ENCODE assay signal across 14 cellular contexts in the genomic region with DNA sequence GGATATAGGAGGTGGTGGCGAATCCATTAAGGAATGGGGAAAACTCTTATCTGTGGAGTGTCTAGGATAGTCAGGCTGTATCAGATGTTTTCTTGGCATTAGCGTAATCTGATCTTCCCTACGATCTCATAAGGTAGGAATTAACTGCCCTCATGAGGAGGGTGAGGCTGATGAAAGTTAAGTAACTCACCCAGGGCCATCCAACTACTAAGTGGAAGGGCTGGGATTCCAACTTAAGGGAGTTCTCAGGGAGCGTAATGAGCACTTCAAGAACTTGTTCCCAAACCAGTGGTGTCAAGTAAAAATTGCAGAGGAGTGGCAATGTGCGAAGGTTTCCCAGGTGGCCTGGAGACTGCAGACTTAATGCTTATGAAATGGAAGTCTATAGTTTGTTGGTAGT. TPM values are rescaled to one million over a fixed set of nuclear protein-coding genes. Genes with fewer than 3 reads are reported as not detected.
A peak's percentile ranks its signal among the peaks of the same experiment; 100 is the strongest.
DNase-seq lines count a peak whose midpoint lies in the region; ATAC-seq and TF ChIP-seq lines count a peak whose summit lies in the region.
"Had no signal": no experiment of that assay in that cellular context is flagged by ENCODE, and none has a peak within 500 bp of the region (broad histone marks: within the 10 kb centered on the region; RNA-seq: fewer than 3 reads in every experiment).

No MANE protein-coding gene starts in this region.

- no peak overlapping the region for H2BK5ac ChIP-seq in trophoblast cell (ENCODE audit: low read depth, low read length, poor library complexity)

- ATAC-seq in GM23338 = peak; percentile 70
- ATAC-seq in HG03039 (IDR thresholded peaks at IDR 0.05; ENCODE audit: unreplicated experiment) = no peak

- H3K9me2 ChIP-seq in GM23338 (ENCODE audit: insufficient read depth) = no peaks in the 10 kb centered on the region

- no peak overlapping the region for H4K8ac ChIP-seq in trophoblast cell (ENCODE audit: low read depth, low read length)

- H3K9me3 ChIP-seq in fibroblast of lung (ENCODE audit: control insufficient read depth, insufficient read depth, low read depth, low read length) (no peaks in the 10 kb centered on the region), trophoblast cell (ENCODE audit: insufficient read depth, low read depth, low read length) (no peaks in the 10 kb centered on the region)
- H3K9me3 ChIP-seq: thoracic aorta had no signal

- no CpG with 5 or more reads among the region's 5 CpGs for WGBS in trophoblast cell (ENCODE audit: extremely low coverage, insufficient coverage, insufficient read length)

- intact Hi-C loops in posterior cingulate gyrus (cut with DNase I) = no loop called here

- no peaks in the 10 kb centered on the region for H3F3A ChIP-seq in GM23338 (replicated peaks; ENCODE audit: low read depth)

- H2BK12ac ChIP-seq in trophoblast cell (ENCODE audit: low read length) = no peak overlapping the region

- H3K27me3 ChIP-seq in GM23338 (ENCODE audit: insufficient read depth) (no peaks in the 10 kb centered on the region), fibroblast of lung (ENCODE audit: control insufficient read depth, insufficient read depth, low read length) (no peaks in the 10 kb centered on the region), trophoblast cell (ENCODE audit: insufficient read depth, low read length) (no peaks in the 10 kb centered on the region)

- peaks cover 15% of the 10 kb centered on the region for H3K4me1 Mint-ChIP-seq in GM23338

- H3K9me3 Mint-ChIP-seq in GM23338 = peaks cover 4% of the 10 kb centered on the region; the same call in 2 of the 3 replicates
- H3K9me3 Mint-ChIP-seq: activated T-helper 1 cell treated with anti-CD3 and anti-CD28 coated beads, Interleukin-12 subunit alpha, Interleukin-12 subunit beta, Interleukin-2, Interleukin-4 antibody, amounts not matched to agents 30 ng/mL and 10 ng/mL and 1 ng/mL, durations not matched to agents 14 hours and 24 hours and 36 hours; neural crest cell had no signal

- peaks cover 5% of the 10 kb centered on the region for H3K27me3 Mint-ChIP-seq in GM23338 (ENCODE audit: insufficient read depth, low read depth, poor library complexity)

- no peak overlapping the region for H3K4me3 Mint-ChIP-seq in GM23338
- H3K4me3 Mint-ChIP-seq: activated T-helper 1 cell treated with anti-CD3 and anti-CD28 coated beads, Interleukin-12 subunit alpha, Interleukin-12 subunit beta, Interleukin-2, Interleukin-4 antibody, amounts not matched to agents 30 ng/mL and 10 ng/mL and 1 ng/mL, durations not matched to agents 14 hours and 24 hours and 36 hours; neural crest cell had no signal

- H3K23ac ChIP-seq in trophoblast cell (ENCODE audit: low read length) = no peak overlapping the region

- H3K79me1 ChIP-seq in trophoblast cell (ENCODE audit: low read length) = peaks cover 2% of the 10 kb centered on the region

- TF ChIP-seq CTCF in GM23338 (conservative IDR thresholded peaks at IDR 0.05; ENCODE audit: low read depth in 2 of 2) = no peak
- no peak for TF ChIP-seq CTCF in fibroblast of lung (conservative IDR thresholded peaks at IDR 0.05 in 1 of 2, IDR thresholded peaks at IDR 0.05 in 1 of 2; ENCODE audit: low read depth in 1 of 2, low read length in 2 of 2)

- H4K20me1 ChIP-seq in GM23338 (replicated peaks; ENCODE audit: insufficient read depth) = no peaks in the 10 kb centered on the region
- H4K20me1 ChIP-seq in fibroblast of lung (ENCODE audit: control insufficient read depth, extremely low read depth, insufficient read depth, low read length) = no peaks in the 10 kb centered on the region

- H3K27ac ChIP-seq in GM23338 (ENCODE audit: low read depth) (no peak overlapping the region), fibroblast of lung (ENCODE audit: insufficient read depth, low read length) (no peak overlapping the region), trophoblast cell (ENCODE audit: low read depth, low read length) (no peak overlapping the region)
- H3K27ac ChIP-seq: epithelial cell of prostate, thoracic aorta had no signal

- no peak overlapping the region for H3K27ac Mint-ChIP-seq in GM23338
- H3K27ac Mint-ChIP-seq: activated T-helper 1 cell treated with anti-CD3 and anti-CD28 coated beads, Interleukin-12 subunit alpha, Interleukin-12 subunit beta, Interleukin-2, Interleukin-4 antibody, amounts not matched to agents 30 ng/mL and 10 ng/mL and 1 ng/mL, durations not matched to agents 14 hours and 24 hours and 36 hours had no signal

- no peak overlapping the region for H3K4ac ChIP-seq in trophoblast cell (ENCODE audit: low read depth, low read length)

- H3K36me3 ChIP-seq in GM23338 (ENCODE audit: insufficient read depth) (no peaks in the 10 kb centered on the region), fibroblast of lung (ENCODE audit: control insufficient read depth, insufficient read depth, low read length) (no peaks in the 10 kb centered on the region), trophoblast cell (ENCODE audit: control insufficient read depth in 1 of 2, insufficient read depth in 2 of 2, low read length in 2 of 2) (no peaks in the 10 kb centered on the region)
- H3K36me3 ChIP-seq: thoracic aorta had no signal

- no peak overlapping the region for H3K4me3 ChIP-seq in GM23338
- no peak overlapping the region for H3K4me3 ChIP-seq in fibroblast of lung (replicated peaks in 1 of 4; ENCODE audit: control extremely low read depth in 1 of 4, insufficient read depth in 1 of 4, low read depth in 3 of 4, low read length in 4 of 4)
- no peak overlapping the region for H3K4me3 ChIP-seq in trophoblast cell (ENCODE audit: low read depth, low read length)
- H3K4me3 ChIP-seq: thoracic aorta had no signal

- H3K9ac ChIP-seq in fibroblast of lung (ENCODE audit: insufficient read depth, low read length) (no peak overlapping the region), trophoblast cell (ENCODE audit: low read length) (no peak overlapping the region)

- POLR2A ChIA-PET in HEK293T (lab: Yijun Ruan, JAX) = no interaction called here

- H3K79me2 ChIP-seq in GM23338 (replicated peaks; ENCODE audit: insufficient read depth) (no peaks in the 10 kb centered on the region), fibroblast of lung (ENCODE audit: control insufficient read depth, insufficient read depth, low read length) (no peaks in the 10 kb centered on the region), trophoblast cell (ENCODE audit: control insufficient read depth, insufficient read depth, low read length, poor library complexity) (no peaks in the 10 kb centered on the region)

- no peak overlapping the region for H3K18ac ChIP-seq in trophoblast cell (ENCODE audit: low read length)

- DNase-seq in GM23338 (ENCODE audit: low spot score) = peak; percentile 33
- DNase-seq in NCI-H524 treated with DMSO at 0.1 percent for 48 hours (lab: John Stamatoyannopoulos, UW) = peak; percentile 46
- peak; percentile 37 to 53 for DNase-seq in fibroblast of lung (ENCODE audit: low read depth in 2 of 2)
- peak; percentile 91 to 93 for DNase-seq in trophoblast cell
- DNase-seq in HEK293T (ENCODE audit: extremely low spot score) = no peak
- DNase-seq in NCI-H1092 (lab: John Stamatoyannopoulos, UW) = no peak
- no peak for DNase-seq in posterior cingulate gyrus
- DNase-seq: Karpas-422, NCI-H69 had no signal

- H4K91ac ChIP-seq in trophoblast cell (ENCODE audit: low read depth, low read length) = no peak overlapping the region

- H3K14ac ChIP-seq in trophoblast cell (ENCODE audit: low read length) = no peak overlapping the region

- H4K12ac ChIP-seq in trophoblast cell (ENCODE audit: low read depth, low read length) = no peak overlapping the region

- H2BK120ac ChIP-seq in trophoblast cell (ENCODE audit: insufficient read depth, low read length, poor library complexity) = no peak overlapping the region

- H3K36me3 Mint-ChIP-seq in GM23338 (ENCODE audit: low read depth) = no peaks in the 10 kb centered on the region

- H2AK5ac ChIP-seq in trophoblast cell (ENCODE audit: low read length) = no peak overlapping the region

- peak overlapping the region; percentile 15; the same call in 1 of the 2 replicates for H2AFZ ChIP-seq in GM23338
- H2AFZ ChIP-seq in fibroblast of lung (ENCODE audit: low read length) = no peak overlapping the region
- H2AFZ ChIP-seq in trophoblast cell (ENCODE audit: insufficient read depth, low read length, poor library complexity) = no peak overlapping the region

- H3K4me1 ChIP-seq in GM23338 (ENCODE audit: insufficient read depth) (no peaks in the 10 kb centered on the region), fibroblast of lung (ENCODE audit: control insufficient read depth, extremely low read depth, insufficient read depth, low read length) (no peaks in the 10 kb centered on the region), trophoblast cell (ENCODE audit: control insufficient read depth in 1 of 2, insufficient read depth in 2 of 2, low read length in 2 of 2) (peaks cover 6 to 11% of the 10 kb centered on the region in 2 experiments)

- CTCF ChIA-PET in HEK293T (lab: Yijun Ruan, JAX) = interaction anchor here (0.6 kb wide), 2 partner anchors 12 to 160 kb away, joined by 3 read pairs; no protein-coding TSS in a partner anchor

- H3K4me2 ChIP-seq in GM23338 = 0 out of 2 replicates have a peak overlapping the region, but pooled peaks have one; percentile 9
- no peak overlapping the region for H3K4me2 ChIP-seq in fibroblast of lung (ENCODE audit: extremely low read depth, insufficient read depth, low read length)
- H3K4me2 ChIP-seq in trophoblast cell (ENCODE audit: low read length) = no peak overlapping the region

TF ChIP-seq in HEK293T, 16 proteins besides CTCF, POLR2A, EP300 and RAD21 (continues in another document):
- TF ChIP-seq PKNOX1 (IDR thresholded peaks at IDR 0.05) = no peak
- no peak for TF ChIP-seq FOXM1 (IDR thresholded peaks at IDR 0.05; ENCODE audit: borderline replicate concordance)
- no peak for TF ChIP-seq NFRKB (IDR thresholded peaks at IDR 0.05)
- no peak for TF ChIP-seq CTBP1 (IDR thresholded peaks at IDR 0.05; ENCODE audit: borderline replicate concordance)
- no peak for TF ChIP-seq ARNT (IDR thresholded peaks at IDR 0.05)
- no peak for TF ChIP-seq TARDBP (IDR thresholded peaks at IDR 0.05)
- no peak for TF ChIP-seq FOXK2 (IDR thresholded peaks at IDR 0.05)
- TF ChIP-seq FOXA1 (IDR thresholded peaks at IDR 0.05) = no peak

RNA-seq across cellular contexts. Expression of gene OSBPL11, which starts 55.9 kb away (rescaled TPM):
- 16.7 and 17.2 TPM in 2 replicates for total RNA-seq in GM23338 (2014; rRNA removed; shearing (Covaris generic))
- polyA plus RNA-seq in GM23338 (2016; fragmentation: Nextera tagmentation; extraction: Ambion mirVana) = 9.3 and 9.5 TPM in 2 replicates
- total RNA-seq in fibroblast of lung = 11.0 and 11.2 TPM in 2 replicates
- 8.9 and 9.0 TPM in 2 replicates for polyA plus RNA-seq in fibroblast of lung
- 6.8 and 7.6 TPM in 2 replicates for polyA plus RNA-seq in fibroblast of lung (2012)
- polyA minus RNA-seq in fibroblast of lung (ENCODE audit: low replicate concordance) = 1.7 and 3.6 TPM in 2 replicates
- 15.1 and 16.2 TPM in 2 replicates for polyA plus RNA-seq in trophoblast cell (2013)

Comparison
In these comparisons a context has a peak if more than half of its experiments do, and no peak if none do; other contexts are left out.
1. DNase-seq: peak in GM23338 (single experiment), NCI-H524 treated with DMSO at 0.1 percent for 48 hours (single experiment), fibroblast of lung (2 of 2) and trophoblast cell (2 of 2); none in HEK293T (single experiment), NCI-H1092 (single experiment) and posterior cingulate gyrus (0 of 10).